1 cellular context compared by ENCODE assay signal in the genomic region with DNA sequence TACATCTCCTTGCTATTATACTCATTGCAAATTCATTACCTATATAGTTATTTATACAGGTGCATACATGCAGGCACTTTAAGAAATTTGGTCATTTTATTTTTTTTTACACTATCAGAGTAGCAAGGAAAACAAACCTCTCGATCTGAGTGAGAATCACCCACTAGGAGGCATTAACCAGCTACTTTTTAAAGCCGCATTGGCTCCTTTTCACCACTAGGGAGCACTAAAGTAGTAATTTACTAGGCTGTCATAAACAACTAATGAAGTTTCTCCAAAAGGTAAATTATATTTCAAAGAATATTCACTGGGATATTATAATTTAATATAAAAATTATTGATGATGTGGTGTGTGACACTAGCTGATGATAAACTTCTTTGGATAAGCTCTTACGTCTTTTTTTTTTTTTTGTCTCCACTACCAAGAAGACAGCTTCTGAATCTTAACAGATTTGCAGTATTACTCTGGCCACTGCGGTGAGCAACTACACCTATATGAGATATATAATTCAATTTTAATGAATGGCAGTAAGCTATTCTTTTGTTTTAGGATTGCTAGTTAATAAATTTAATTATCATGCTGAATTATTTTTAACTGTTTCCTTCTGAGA.
TF ChIP-seq lines count a peak whose summit lies in the region.

No MANE protein-coding gene starts in this region.

TF ChIP-seq in IMR-90, 13 proteins besides CTCF, POLR2A, EP300 and RAD21:
- TF ChIP-seq, protein P1, sequence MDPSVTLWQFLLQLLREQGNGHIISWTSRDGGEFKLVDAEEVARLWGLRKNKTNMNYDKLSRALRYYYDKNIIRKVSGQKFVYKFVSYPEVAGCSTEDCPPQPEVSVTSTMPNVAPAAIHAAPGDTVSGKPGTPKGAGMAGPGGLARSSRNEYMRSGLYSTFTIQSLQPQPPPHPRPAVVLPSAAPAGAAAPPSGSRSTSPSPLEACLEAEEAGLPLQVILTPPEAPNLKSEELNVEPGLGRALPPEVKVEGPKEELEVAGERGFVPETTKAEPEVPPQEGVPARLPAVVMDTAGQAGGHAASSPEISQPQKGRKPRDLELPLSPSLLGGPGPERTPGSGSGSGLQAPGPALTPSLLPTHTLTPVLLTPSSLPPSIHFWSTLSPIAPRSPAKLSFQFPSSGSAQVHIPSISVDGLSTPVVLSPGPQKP (IDR thresholded peaks at IDR 0.05; ENCODE audit: borderline replicate concordance, low read depth, low read length) = no peak
- peak; percentile 69 for TF ChIP-seq SMC3 (IDR thresholded peaks at IDR 0.05; ENCODE audit: low read depth, low read length)
